Comparison of ENCODE assay signal across 19 cellular contexts in genomic region chr13:47170971-47171370, GRCh38.
DNase-seq lines count a peak whose midpoint lies in the region; ATAC-seq and TF ChIP-seq lines count a peak whose summit lies in the region.
"Had no signal": no experiment of that assay in that cellular context is flagged by ENCODE, and none has a peak within 500 bp of the region (broad histone marks: within the 10 kb centered on the region; RNA-seq: fewer than 3 reads in every experiment).

No MANE protein-coding gene starts in this region.

- intact Hi-C loops in vagina (cut with DNase I) (no loop called here), colonic mucosa (cut with DNase I) (no loop called here)

- H3K36me3 ChIP-seq in vagina (no peaks in the 10 kb centered on the region), colonic mucosa (no peaks in the 10 kb centered on the region)
- H3K36me3 ChIP-seq: BE2C, BLaER1 had no signal

- no peaks in the 10 kb centered on the region for H3K27me3 ChIP-seq in vagina
- H3K27me3 ChIP-seq in colonic mucosa = no peaks in the 10 kb centered on the region
- H3K27me3 ChIP-seq: BE2C, BLaER1 had no signal

- no peak for TF ChIP-seq POLR2A in vagina (IDR thresholded peaks at IDR 0.05)

- H3K27ac Mint-ChIP-seq in nephron = peak overlapping the region in 2 of 3 experiments; percentile 35 to 79
- H3K27ac Mint-ChIP-seq: CD4-positive, alpha-beta T cell; CD8-positive, alpha-beta T cell had no signal

- no peak overlapping the region for H3K4me3 Mint-ChIP-seq in nephron
- H3K4me3 Mint-ChIP-seq: CD4-positive, alpha-beta T cell; CD8-positive, alpha-beta T cell had no signal

- H3K4me1 Mint-ChIP-seq in nephron = peaks cover 26% of the 10 kb centered on the region

- H3K27ac ChIP-seq in vagina = peak overlapping the region; percentile 50
- H3K27ac ChIP-seq in colonic mucosa = no peak overlapping the region
- H3K27ac ChIP-seq: BLaER1 had no signal

- H3K27me3 Mint-ChIP-seq in nephron (ENCODE audit: low read depth) = no peaks in the 10 kb centered on the region

- no peaks in the 10 kb centered on the region for H3K9me3 ChIP-seq in vagina
- no peaks in the 10 kb centered on the region for H3K9me3 ChIP-seq in colonic mucosa
- H3K9me3 ChIP-seq: BE2C, BLaER1, Caco-2 had no signal

- no peak for TF ChIP-seq CTCF in fibroblast of villous mesenchyme (IDR thresholded peaks at IDR 0.05; ENCODE audit: insufficient read depth, low read depth, low read length)
- TF ChIP-seq CTCF in nephron (IDR thresholded peaks at IDR 0.05; ENCODE audit: unreplicated experiment in 3 of 3) = no peak
- TF ChIP-seq CTCF in vagina (IDR thresholded peaks at IDR 0.05) = no peak
- TF ChIP-seq CTCF in colonic mucosa (IDR thresholded peaks at IDR 0.05) = no peak
- no peak for TF ChIP-seq CTCF in GM13977 (IDR thresholded peaks at IDR 0.05; ENCODE audit: extremely low read depth, insufficient read depth, missing control alignments)

- no peak for ATAC-seq in SK-N-SH treated with all-trans-retinoic acid at 6 μM for 48 hours
- ATAC-seq: CD8-positive, alpha-beta T cell had no signal

- no peak overlapping the region for H3K4me3 ChIP-seq in fibroblast of villous mesenchyme (ENCODE audit: low read depth, low read length)
- H3K4me3 ChIP-seq in vagina = no peak overlapping the region
- no peak overlapping the region for H3K4me3 ChIP-seq in colonic mucosa
- H3K4me3 ChIP-seq: BLaER1 had no signal

- no peak overlapping the region for H3K9ac ChIP-seq in colonic mucosa (ENCODE audit: low read depth in 2 of 2, low read length in 2 of 2)
- H3K9ac ChIP-seq: BLaER1 had no signal

- no peaks in the 10 kb centered on the region for H3K9me3 Mint-ChIP-seq in nephron
- H3K9me3 Mint-ChIP-seq: CD4-positive, alpha-beta T cell; CD8-positive, alpha-beta T cell had no signal

- DNase-seq in fibroblast of gingiva (ENCODE audit: low read depth) (peak; percentile 53), fibroblast of villous mesenchyme (ENCODE audit: low read depth) (peak; percentile 28), vagina (ENCODE audit: extremely low spot score in 2 of 2) (no peak), HuH-7 (ENCODE audit: low spot score) (no peak), colonic mucosa (no peak), GM13977 (ENCODE audit: low spot score) (no peak)
- DNase-seq: 8988T; ACHN; BE2C; C1 segment of cervical spinal cord; Caco-2; Calu3; CD4-positive, alpha-beta T cell; CD8-positive, alpha-beta T cell; DMS79 treated with DMSO at 0.1 percent for 48 hours; GF-D8 had no signal

- in situ Hi-C loops in GM13977 (cut with MboI; ENCODE audit: low pct_unique_long_range_greater_than_20kb, low sequenced_read_pairs, unreplicated experiment) = no loop called here

- H3K36me3 Mint-ChIP-seq in nephron (ENCODE audit: low read depth) = no peaks in the 10 kb centered on the region
- H3K36me3 Mint-ChIP-seq: CD8-positive, alpha-beta T cell had no signal

- H3K4me1 ChIP-seq in vagina (no peaks in the 10 kb centered on the region), colonic mucosa (no peaks in the 10 kb centered on the region)
- H3K4me1 ChIP-seq: BE2C, BLaER1, Caco-2 had no signal

TF ChIP-seq in SK-N-SH treated with all-trans-retinoic acid at 6 μM for 48 hours, 23 proteins besides CTCF, POLR2A, EP300 and RAD21:
- TF ChIP-seq TOX (CRISPR knock-in tag; IDR thresholded peaks at IDR 0.05; ENCODE audit: borderline replicate concordance) (no peak), CSRNP3 (CRISPR knock-in tag; IDR thresholded peaks at IDR 0.05) (no peak), RARB (CRISPR knock-in tag; IDR thresholded peaks at IDR 0.05) (no peak), CREB5 (CRISPR knock-in tag; IDR thresholded peaks at IDR 0.05; ENCODE audit: low read depth) (no peak), ZFP3 (CRISPR knock-in tag; IDR thresholded peaks at IDR 0.05) (no peak), ZNF70 (CRISPR knock-in tag; IDR thresholded peaks at IDR 0.05) (no peak), PPARA (CRISPR knock-in tag; IDR thresholded peaks at IDR 0.05; ENCODE audit: borderline replicate concordance) (no peak), ARNTL (CRISPR knock-in tag; IDR thresholded peaks at IDR 0.05; ENCODE audit: borderline replicate concordance, low read depth) (no peak), ESRRG (CRISPR knock-in tag; IDR thresholded peaks at IDR 0.05) (no peak), ISL1 (CRISPR knock-in tag; IDR thresholded peaks at IDR 0.05) (no peak)

Comparison
In these comparisons a context has a peak if more than half of its experiments do, and no peak if none do; other contexts are left out.
1. DNase-seq: peak in fibroblast of gingiva (single experiment) and fibroblast of villous mesenchyme (single experiment); none in vagina (0 of 2), HuH-7 (single experiment), colonic mucosa (single experiment) and GM13977 (single experiment).